ENCODE assay signal across 8 cellular contexts in genomic region chr16:75116081-75116910, GRCh38. TPM values are rescaled to one million over a fixed set of nuclear protein-coding genes. Genes with fewer than 3 reads are reported as not detected.
DNase-seq lines count a peak whose midpoint lies in the region; ATAC-seq and FAIRE-seq lines count a peak whose summit lies in the region.
"Had no signal": no experiment of that assay in that cellular context is flagged by ENCODE, and none has a peak within 500 bp of the region (broad histone marks: within the 10 kb centered on the region; RNA-seq: fewer than 3 reads in every experiment).

LDHD (minus strand) TSS chr16:75116780; CDS start chr16:75116720, 60 bp downstream.

- H3K4me3 ChIP-seq in small intestine (ENCODE audit: low read depth in 1 of 2, low read length in 2 of 2), result peak within 1 kb of the TSS; percentile 27 to 52
- H3K4me3 ChIP-seq: SK-N-MC had no signal

- DNase-seq in NOMO-1 treated with dmso at 0.1 percent for 144 hours (lab: John Stamatoyannopoulos, UW; ENCODE audit: unreplicated experiment) (peak; percentile 83), cerebellar nuclear complex (lab: John Stamatoyannopoulos, UW) (peak; percentile 74 to 87), iris pigment epithelial cell (ENCODE audit: low read depth) (peak; percentile 72), small intestine (peak; percentile 79), NCI-H2029 treated with DMSO at 0.1 percent for 48 hours (lab: John Stamatoyannopoulos, UW) (no peak)

- H3K27me3 ChIP-seq in small intestine (ENCODE audit: control insufficient read depth in 2 of 2, insufficient read depth in 2 of 2, low read length in 2 of 2), result no peaks in the 10 kb centered on the region

- 52 to 66% (median 60%) methylated on average over 15 of the region's 15 CpGs for WGBS in small intestine, 3 donors

- peak within 1 kb of the TSS in 1 of 2 donors; percentile 74 for H3K27ac ChIP-seq in small intestine (ENCODE audit: low read depth in 1 of 2, low read length in 1 of 2)
- H3K27ac ChIP-seq: SK-N-MC had no signal

- no peaks in the 10 kb centered on the region for H3K36me3 ChIP-seq in small intestine (ENCODE audit: control insufficient read depth in 2 of 2, insufficient read depth in 2 of 2, low read length in 2 of 2)

- ATAC-seq in GM19463 (IDR thresholded peaks at IDR 0.05; ENCODE audit: unreplicated experiment) (peak; percentile 81), GM21381 (IDR thresholded peaks at IDR 0.05; ENCODE audit: unreplicated experiment) (no peak)

- peaks cover 0 to 3% of the 10 kb centered on the region in 2 donors for H3K4me1 ChIP-seq in small intestine (ENCODE audit: control insufficient read depth in 2 of 2, insufficient read depth in 1 of 2, low read depth in 1 of 2, low read length in 1 of 2)

- no peak for FAIRE-seq in small intestine (lab: Jason Lieb, UNC)

- H3K9me3 ChIP-seq in small intestine (ENCODE audit: control insufficient read depth, low read depth), result no peaks in the 10 kb centered on the region

RNA-seq across cellular contexts. Expression of gene LDHD, which starts in this region (rescaled TPM):
- polyA plus RNA-seq in small intestine, result 10 to 100 TPM in 2 of 3 donors, 1 to 10 TPM in 1; 8.9 to 33.8 (median 30.0) TPM
